20 cellular contexts compared by ENCODE assay signal in the genomic region with DNA sequence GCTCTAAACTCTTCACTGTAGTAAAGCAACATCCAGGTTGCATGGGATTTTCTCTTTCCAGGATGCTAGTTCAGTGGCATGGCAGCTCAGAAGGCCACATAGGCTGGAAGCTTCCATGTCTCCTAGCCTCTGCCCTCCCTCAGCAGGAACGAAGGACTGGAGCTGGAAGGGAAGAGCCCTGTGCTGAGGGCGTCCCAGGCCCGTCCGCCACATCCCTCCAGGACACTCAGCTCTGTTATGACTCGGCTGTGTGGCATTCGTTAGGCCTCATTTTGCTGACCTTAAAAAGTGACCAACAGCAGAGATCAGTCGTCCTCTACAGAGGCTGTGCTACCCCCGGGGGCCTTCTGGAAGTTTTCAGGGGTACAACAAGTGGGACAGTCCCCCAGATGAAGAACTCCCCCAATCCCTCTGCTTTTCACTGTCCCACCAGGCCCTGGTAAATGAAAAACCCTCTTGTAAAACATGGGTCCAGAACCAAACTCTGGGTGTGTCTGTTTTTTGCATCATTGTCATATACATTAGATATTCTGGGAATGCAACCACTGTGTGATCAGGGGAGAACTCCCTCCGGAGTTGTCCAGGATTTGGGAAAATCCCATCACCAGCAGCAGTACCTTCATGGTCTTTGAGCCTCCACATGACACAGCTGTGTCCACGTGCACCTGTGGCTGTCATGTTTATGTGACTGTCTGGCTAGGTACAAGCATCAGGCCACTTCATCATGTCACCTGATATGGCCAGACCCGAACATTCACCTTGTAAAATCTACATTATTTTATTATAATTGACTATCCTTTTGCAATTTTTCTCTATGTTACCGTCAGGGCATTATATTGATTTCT.
"Had no signal": no experiment of that assay in that cellular context is flagged by ENCODE, and none has a peak within 500 bp of the region (broad histone marks: within the 10 kb centered on the region; RNA-seq: fewer than 3 reads in every experiment).

No MANE protein-coding gene starts in this region.

- H3K4me3 Mint-ChIP-seq: activated CD4-positive, alpha-beta memory T cell treated with anti-CD3 and anti-CD28 coated beads for 36 hours; activated T-cell treated with anti-CD3 and anti-CD28 coated beads, Interleukin-2, amount 50 U/mL, for 72 hours; effector memory CD8-positive, alpha-beta T cell; neural crest cell; stimulated activated effector memory CD8-positive, alpha-beta T cell treated with anti-CD3 and anti-CD28 coated beads, Interleukin-12 subunit alpha, Interleukin-12 subunit beta, amount 100 ng/mL, for 72 hours; type B pancreatic cell had no signal

- H3K4me3 ChIP-seq: body of pancreas, hepatocyte, lung, ovary, right lobe of liver, smooth muscle cell, testis had no signal

- H3K27me3 Mint-ChIP-seq: activated CD4-positive, alpha-beta memory T cell treated with anti-CD3 and anti-CD28 coated beads for 36 hours; effector memory CD8-positive, alpha-beta T cell; type B pancreatic cell had no signal

- H3K4me1 Mint-ChIP-seq: neural crest cell; stimulated activated effector memory CD8-positive, alpha-beta T cell treated with anti-CD3 and anti-CD28 coated beads, Interleukin-12 subunit alpha, Interleukin-12 subunit beta, amount 100 ng/mL, for 72 hours had no signal

- H3K27ac ChIP-seq: body of pancreas, epithelial cell of prostate, hepatocyte, ovary, right lobe of liver, testis, WERI-Rb-1 had no signal

- H3K36me3 Mint-ChIP-seq: activated CD4-positive, alpha-beta memory T cell treated with anti-CD3 and anti-CD28 coated beads for 36 hours; stimulated activated effector memory CD8-positive, alpha-beta T cell treated with anti-CD3 and anti-CD28 coated beads, Interleukin-12 subunit alpha, Interleukin-12 subunit beta, amount 100 ng/mL, for 72 hours; type B pancreatic cell had no signal

- H3K36me3 ChIP-seq: ovary, right lobe of liver, WERI-Rb-1 had no signal

- H3K9me3 Mint-ChIP-seq: activated CD4-positive, alpha-beta memory T cell treated with anti-CD3 and anti-CD28 coated beads for 36 hours; activated T-cell treated with anti-CD3 and anti-CD28 coated beads, Interleukin-2, amount 50 U/mL, for 72 hours; effector memory CD8-positive, alpha-beta T cell; stimulated activated effector memory CD8-positive, alpha-beta T cell treated with anti-CD3 and anti-CD28 coated beads, Interleukin-12 subunit alpha, Interleukin-12 subunit beta, amount 100 ng/mL, for 72 hours had no signal

- DNase-seq: activated CD4-positive, alpha-beta memory T cell treated with anti-CD3 and anti-CD28 coated beads for 36 hours; activated CD4-positive, alpha-beta T cell treated with anti-CD3 and anti-CD28 coated beads for 4 hours; activated T-cell treated with anti-CD3 and anti-CD28 coated beads, Interleukin-2, amount 50 U/mL, for 72 hours; body of pancreas; caudate nucleus; effector memory CD8-positive, alpha-beta T cell; foreskin fibroblast; left colon; ovary; stimulated activated CD4-positive, alpha-beta T cell treated with anti-CD3 and anti-CD28 coated beads, Interleukin-4, amount 100 ng/mL, for 24 hours; testis; WERI-Rb-1 had no signal

- ATAC-seq: activated T-cell treated with anti-CD3 and anti-CD28 coated beads, Interleukin-2, amount 50 U/mL, for 72 hours; body of pancreas; effector memory CD8-positive, alpha-beta T cell; left colon; right lobe of liver; stimulated activated effector memory CD8-positive, alpha-beta T cell treated with anti-CD3 and anti-CD28 coated beads, Interleukin-12 subunit alpha, Interleukin-12 subunit beta, amount 100 ng/mL, for 72 hours had no signal

- H3K9me3 ChIP-seq: body of pancreas, ovary, right lobe of liver, testis had no signal

- H3K4me1 ChIP-seq: body of pancreas, testis had no signal

- H3K27me3 ChIP-seq: body of pancreas, hepatocyte, ovary, right lobe of liver, testis had no signal

- H3K27ac Mint-ChIP-seq: activated CD4-positive, alpha-beta memory T cell treated with anti-CD3 and anti-CD28 coated beads for 36 hours; activated T-cell treated with anti-CD3 and anti-CD28 coated beads, Interleukin-2, amount 50 U/mL, for 72 hours; effector memory CD8-positive, alpha-beta T cell; stimulated activated effector memory CD8-positive, alpha-beta T cell treated with anti-CD3 and anti-CD28 coated beads, Interleukin-12 subunit alpha, Interleukin-12 subunit beta, amount 100 ng/mL, for 72 hours; type B pancreatic cell had no signal
